Comparison of ENCODE assay signal across 20 cellular contexts in the genomic region with DNA sequence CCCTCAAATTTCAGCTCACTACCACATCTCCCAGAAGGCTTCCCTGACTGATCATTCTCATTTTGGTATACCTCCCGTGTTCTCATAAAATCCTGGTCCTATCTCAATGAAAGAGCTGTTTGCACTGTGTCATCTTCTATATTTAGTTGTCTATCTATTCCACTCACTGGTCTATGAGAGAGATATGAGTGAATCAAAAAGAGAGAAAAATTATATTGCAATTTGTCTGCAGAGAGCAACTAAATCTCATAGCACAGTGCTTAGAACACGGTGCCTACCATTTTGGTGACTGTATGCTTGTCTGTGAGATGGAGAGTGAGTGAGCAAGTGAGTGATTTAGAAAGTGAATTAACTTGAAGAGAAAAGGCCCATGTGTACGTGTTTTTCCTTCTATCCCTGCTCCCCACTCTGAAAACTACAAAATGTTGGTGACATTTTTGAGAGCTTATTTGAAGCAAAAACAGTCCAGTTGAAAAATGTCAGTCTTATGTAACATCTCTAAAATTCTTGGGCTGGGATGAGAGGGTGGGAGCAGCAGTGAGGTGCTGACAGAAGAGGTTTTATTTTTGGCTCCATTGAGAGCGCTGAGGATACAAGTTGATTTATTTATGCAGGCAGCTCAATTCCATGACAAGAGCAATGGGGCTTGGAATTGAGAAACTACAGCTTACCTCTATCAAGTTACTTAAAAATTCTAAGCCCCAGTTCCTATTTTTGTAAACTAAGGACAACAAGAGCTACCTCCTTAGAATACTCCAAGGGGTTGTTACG.
DNase-seq lines count a peak whose midpoint lies in the region; ATAC-seq and TF ChIP-seq lines count a peak whose summit lies in the region.
"Had no signal": no experiment of that assay in that cellular context is flagged by ENCODE, and none has a peak within 500 bp of the region (broad histone marks: within the 10 kb centered on the region; RNA-seq: fewer than 3 reads in every experiment).

No MANE protein-coding gene starts in this region.

- peaks cover 61% of the 10 kb centered on the region for H3K4me1 Mint-ChIP-seq in nephron progenitor cell
- H3K4me1 Mint-ChIP-seq in CD4-positive, alpha-beta memory T cell = no peaks in the 10 kb centered on the region

- TF ChIP-seq CTCF in left ventricle myocardium inferior (IDR thresholded peaks at IDR 0.05; ENCODE audit: borderline replicate concordance) (no peak), nephron progenitor cell (IDR thresholded peaks at IDR 0.05) (no peak)

- H3K27me3 Mint-ChIP-seq in nephron progenitor cell (ENCODE audit: low read depth, poor library complexity) = no peaks in the 10 kb centered on the region
- no peaks in the 10 kb centered on the region for H3K27me3 Mint-ChIP-seq in CD4-positive, alpha-beta memory T cell
- H3K27me3 Mint-ChIP-seq: CD4-positive, alpha-beta T cell had no signal

- no peak overlapping the region for H3K4me3 Mint-ChIP-seq in nephron progenitor cell
- no peak overlapping the region for H3K4me3 Mint-ChIP-seq in CD4-positive, alpha-beta memory T cell
- H3K4me3 Mint-ChIP-seq: CD4-positive, alpha-beta T cell had no signal

- H3K27ac Mint-ChIP-seq in nephron progenitor cell = peak overlapping the region; percentile 37
- no peak overlapping the region for H3K27ac Mint-ChIP-seq in CD4-positive, alpha-beta memory T cell
- H3K27ac Mint-ChIP-seq: CD4-positive, alpha-beta T cell had no signal

- H3K27ac ChIP-seq in cingulate gyrus (ENCODE audit: low read depth, low read length) (peak overlapping the region; percentile 6), left ventricle myocardium inferior (replicated peaks) (peak overlapping the region; percentile 29)
- no peak overlapping the region for H3K27ac ChIP-seq in CD4-positive, alpha-beta memory T cell (ENCODE audit: low read depth, low read length)
- H3K27ac ChIP-seq: BLaER1 had no signal

- peaks cover 12% of the 10 kb centered on the region for H3K9me3 ChIP-seq in left ventricle myocardium inferior (replicated peaks)
- H3K9me3 ChIP-seq in CD4-positive, alpha-beta memory T cell (ENCODE audit: control insufficient read depth in 1 of 2, low read length in 2 of 2) = no peaks in the 10 kb centered on the region
- H3K9me3 ChIP-seq: HAP-1, MG63, SK-N-SH had no signal

- H3K9me3 Mint-ChIP-seq in nephron progenitor cell = peaks cover 23% of the 10 kb centered on the region
- peaks cover 5 to 31% (median 17%) of the 10 kb centered on the region in 8 donors for H3K9me3 Mint-ChIP-seq in CD4-positive, alpha-beta memory T cell

- no peak for DNase-seq in left ventricle myocardium inferior
- DNase-seq in nephron progenitor cell = no peak
- DNase-seq in superior temporal gyrus (ENCODE audit: extremely low spot score) = peak; percentile 29
- no peak for DNase-seq in mucosa of gallbladder (ENCODE audit: low spot score)
- no peak for DNase-seq in CD4-positive, alpha-beta memory T cell
- DNase-seq: CD4-positive, alpha-beta T cell; DND-41; MG63; NCI-H1417; NCI-H187; NCI-H446; NCI-H526; SHP77 treated with DMSO at 0.1 percent for 48 hours; SK-N-SH had no signal

- H3K4me1 ChIP-seq in left ventricle myocardium inferior = peaks cover 16% of the 10 kb centered on the region
- no peaks in the 10 kb centered on the region for H3K4me1 ChIP-seq in CD4-positive, alpha-beta memory T cell (ENCODE audit: insufficient read depth, low read length)
- H3K4me1 ChIP-seq: BLaER1, HAP-1 had no signal

- ATAC-seq in HG03159 (IDR thresholded peaks at IDR 0.05; ENCODE audit: unreplicated experiment) = no peak
- ATAC-seq: HepG2, K562 had no signal

- POLR2A ChIA-PET in CD4-positive, alpha-beta memory T cell (lab: Charles Lee; ENCODE audit: partially characterized antibody) = no interaction called here

- intact Hi-C loops in left ventricle myocardium inferior (cut with micrococcal nuclease) = no loop called here
- intact Hi-C loops in CD4-positive, alpha-beta memory T cell (cut with micrococcal nuclease) = no loop called here

- no peaks in the 10 kb centered on the region for H3K36me3 ChIP-seq in left ventricle myocardium inferior
- H3K36me3 ChIP-seq in CD4-positive, alpha-beta memory T cell (ENCODE audit: insufficient read depth, low read length) = no peaks in the 10 kb centered on the region
- H3K36me3 ChIP-seq: BLaER1, HAP-1, MG63 had no signal

- peaks cover 12% of the 10 kb centered on the region for H3K36me3 Mint-ChIP-seq in nephron progenitor cell (ENCODE audit: low read depth)
- no peaks in the 10 kb centered on the region for H3K36me3 Mint-ChIP-seq in CD4-positive, alpha-beta memory T cell

- no peak overlapping the region for H3K4me3 ChIP-seq in left ventricle myocardium inferior
- no peak overlapping the region for H3K4me3 ChIP-seq in CD4-positive, alpha-beta memory T cell (ENCODE audit: low read length in 2 of 2)
- H3K4me3 ChIP-seq: BLaER1, HAP-1, K562, MG63 had no signal

- CTCF ChIA-PET in CD4-positive, alpha-beta memory T cell (lab: Charles Lee; ENCODE audit: partially characterized antibody) = no interaction called here

- H3K27me3 ChIP-seq in left ventricle myocardium inferior (ENCODE audit: low read depth) = no peaks in the 10 kb centered on the region
- no peaks in the 10 kb centered on the region for H3K27me3 ChIP-seq in CD4-positive, alpha-beta memory T cell (ENCODE audit: insufficient read depth, low read length)
- H3K27me3 ChIP-seq: BLaER1, MG63 had no signal
